ENCODE assay signal across 30 cellular contexts in the genomic region with DNA sequence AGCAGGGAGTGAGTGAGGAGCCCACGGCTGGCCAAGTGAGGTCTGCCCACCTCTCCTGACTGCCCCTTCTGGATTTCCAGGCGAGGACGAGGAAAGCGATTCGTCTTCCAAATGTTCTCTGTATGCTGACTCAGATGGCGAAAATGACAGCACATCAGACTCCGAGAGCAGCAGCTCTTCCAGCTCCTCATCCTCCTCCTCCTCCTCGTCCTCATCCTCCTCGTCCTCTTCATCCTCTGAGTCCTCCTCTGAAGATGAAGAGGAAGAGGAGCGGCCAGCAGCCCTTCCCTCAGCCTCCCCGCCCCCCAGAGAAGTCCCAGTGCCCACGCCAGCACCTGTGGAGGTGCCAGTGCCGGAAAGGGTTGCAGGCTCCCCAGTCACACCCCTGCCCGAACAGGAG. TPM values are rescaled to one million over a fixed set of nuclear protein-coding genes. Genes with fewer than 3 reads are reported as not detected.
"Had no signal": no experiment of that assay in that cellular context is flagged by ENCODE, and none has a peak within 500 bp of the region (broad histone marks: within the 10 kb centered on the region; RNA-seq: fewer than 3 reads in every experiment).

No MANE protein-coding gene starts in this region.

- H3K27me3 Mint-ChIP-seq: naive thymus-derived CD4-positive, alpha-beta T cell; natural killer cell treated with Interleukin-12 subunit alpha and Interleukin-12 subunit beta and Interleukin-15 and Interleukin-18, amount 100 ng/mL, for 72 hours; stimulated activated naive B cell treated with anti-CD40 and anti-IgM and Interleukin-4, amounts not matched to agents 10 μg/mL and 1 μg/mL and 100 μg/mL, for 72 hours had no signal

- H3K9me3 Mint-ChIP-seq: immature natural killer cell; naive thymus-derived CD4-positive, alpha-beta T cell; natural killer cell treated with Interleukin-12 subunit alpha and Interleukin-12 subunit beta and Interleukin-15 and Interleukin-18, amount 100 ng/mL, for 72 hours; neural crest cell; stimulated activated naive B cell treated with anti-CD40 and anti-IgM and Interleukin-4, amounts not matched to agents 10 μg/mL and 1 μg/mL and 100 μg/mL, for 72 hours had no signal

- H3K4me3 ChIP-seq: left lung, lower lobe of right lung, mucosa of descending colon, pancreas, prostate gland, sigmoid colon, spleen, stomach, testis, thyroid gland, transverse colon, upper lobe of left lung, vagina had no signal

- H3K27ac Mint-ChIP-seq: natural killer cell treated with Interleukin-12 subunit alpha and Interleukin-12 subunit beta and Interleukin-15 and Interleukin-18, amount 100 ng/mL, for 72 hours; stimulated activated naive B cell treated with anti-CD40 and anti-IgM and Interleukin-4, amounts not matched to agents 10 μg/mL and 1 μg/mL and 100 μg/mL, for 72 hours had no signal

- FAIRE-seq: islet of Langerhans, kidney, pancreas, small intestine had no signal

- H3K27ac ChIP-seq: left lung, lower lobe of right lung, pancreas, prostate gland, sigmoid colon, spleen, stomach, testis, thyroid gland, transverse colon, upper lobe of left lung, vagina had no signal

- H3K9me3 ChIP-seq: left lung, lower lobe of right lung, mucosa of descending colon, pancreas, prostate gland, sigmoid colon, spleen, stomach, testis, thyroid gland, transverse colon, upper lobe of left lung, vagina had no signal

- DNase-seq: hypothalamus; immature natural killer cell; kidney; left colon; left lung; lower lobe of right lung; midbrain; mucosa of descending colon; naive thymus-derived CD4-positive, alpha-beta T cell; nucleus accumbens; pancreas; posterior cingulate gyrus; retina; right cardiac atrium; sigmoid colon; small intestine; spleen; stimulated activated CD4-positive, alpha-beta T cell treated with anti-CD3 and anti-CD28 coated beads, Interleukin-4, amount 100 ng/mL, for 24 hours; stimulated activated naive B cell treated with anti-CD40 and anti-IgM and Interleukin-4, amounts not matched to agents 10 μg/mL and 1 μg/mL and 100 μg/mL, for 72 hours; stimulated activated naive CD8-positive, alpha-beta T cell treated with anti-CD3 and anti-CD28 coated beads, Interleukin-15, Interleukin-2, amounts not matched to agents 100 U/mL and 50 U/mL, for 24 hours; stomach; testis; thyroid gland; transverse colon; upper lobe of left lung had no signal

- H3K4me1 Mint-ChIP-seq: neural crest cell had no signal

- H3K27me3 ChIP-seq: left lung, pancreas, sigmoid colon, spleen, stomach, testis, thyroid gland, transverse colon, upper lobe of left lung, vagina had no signal

- ATAC-seq: left colon; left lung; lower lobe of right lung; mucosa of descending colon; naive thymus-derived CD4-positive, alpha-beta T cell; natural killer cell treated with Interleukin-12 subunit alpha and Interleukin-12 subunit beta and Interleukin-15 and Interleukin-18, amount 100 ng/mL, for 72 hours; pancreas; right cardiac atrium; stimulated activated naive B cell treated with anti-CD40 and anti-IgM and Interleukin-4, amounts not matched to agents 10 μg/mL and 1 μg/mL and 100 μg/mL, for 72 hours; stimulated activated naive CD8-positive, alpha-beta T cell treated with anti-CD3 and anti-CD28 coated beads, Interleukin-15, Interleukin-2, amounts not matched to agents 100 U/mL and 50 U/mL, for 24 hours had no signal

- H3K4me3 Mint-ChIP-seq: immature natural killer cell; natural killer cell treated with Interleukin-12 subunit alpha and Interleukin-12 subunit beta and Interleukin-15 and Interleukin-18, amount 100 ng/mL, for 72 hours; neural crest cell; stimulated activated naive B cell treated with anti-CD40 and anti-IgM and Interleukin-4, amounts not matched to agents 10 μg/mL and 1 μg/mL and 100 μg/mL, for 72 hours had no signal

- H3K4me1 ChIP-seq: left lung, lower lobe of right lung, pancreas, prostate gland, sigmoid colon, spleen, stomach, testis, thyroid gland, transverse colon, upper lobe of left lung, vagina had no signal

RNA-seq across cellular contexts. Expression of a gene that starts 13.7 kb away (rescaled TPM):
- polyA plus RNA-seq: immature natural killer cell had no signal

RNA-seq across cellular contexts. Expression of a gene that starts 39.1 kb away (rescaled TPM):
- polyA plus RNA-seq: immature natural killer cell had no signal
